In genomic region chr2:138090330-138090729, GRCh38 we compare ENCODE assay signal across 8 cellular contexts.
DNase-seq lines count a peak whose midpoint lies in the region; ATAC-seq and TF ChIP-seq lines count a peak whose summit lies in the region.

No MANE protein-coding gene starts in this region.

- TF ChIP-seq POLR2A in suprapubic skin (IDR thresholded peaks at IDR 0.05), result no peak

- H3K4me1 ChIP-seq in RWPE2 (ENCODE audit: insufficient read depth, poor library complexity, severe bottlenecking), result peaks cover 8% of the 10 kb centered on the region
- peaks cover 3% of the 10 kb centered on the region for H3K4me1 ChIP-seq in suprapubic skin

- ATAC-seq in GM21367 (IDR thresholded peaks at IDR 0.05; ENCODE audit: unreplicated experiment) (peak; percentile 73), RWPE2 (ENCODE audit: low read depth) (peak; percentile 84)

- H3K4me3 ChIP-seq in RWPE2 (ENCODE audit: severe bottlenecking) (no peak overlapping the region), suprapubic skin (no peak overlapping the region)

- TF ChIP-seq CTCF in RWPE2 (IDR thresholded peaks at IDR 0.05; ENCODE audit: poor library complexity, severe bottlenecking) (peak; percentile 74), suprapubic skin (IDR thresholded peaks at IDR 0.05) (peak; percentile 53 to 73)

- no peak for TF ChIP-seq EP300 in suprapubic skin (IDR thresholded peaks at IDR 0.05)

- H3K27ac ChIP-seq in RWPE2 (ENCODE audit: poor library complexity, severe bottlenecking), result no peak overlapping the region
- H3K27ac ChIP-seq in suprapubic skin, result no peak overlapping the region

- 61% methylated on average over 1 of the region's 1 CpG for WGBS in suprapubic skin

- H3K27me3 ChIP-seq in RWPE2 (ENCODE audit: insufficient read depth, poor library complexity, severe bottlenecking) (no peaks in the 10 kb centered on the region), suprapubic skin (no peaks in the 10 kb centered on the region)

- DNase-seq in DMS53 (lab: John Stamatoyannopoulos, UW), result peak; percentile 67
- peak; percentile 6 for DNase-seq in HuH-7 (ENCODE audit: low spot score)
- DNase-seq in RWPE2 (ENCODE audit: low spot score), result no peak
- peak; percentile 34 for DNase-seq in glomerular endothelial cell (ENCODE audit: extremely low read depth, low read depth, low spot score)
- no peak for DNase-seq in suprapubic skin (ENCODE audit: low spot score in 2 of 2)
- DNase-seq in activated gamma-delta T cell (lab: John Stamatoyannopoulos, UW), result no peak
- DNase-seq in NCI-H510A (lab: John Stamatoyannopoulos, UW), result no peak

- H3K36me3 ChIP-seq in RWPE2 (ENCODE audit: low read depth), result no peaks in the 10 kb centered on the region
- H3K36me3 ChIP-seq in suprapubic skin, result no peaks in the 10 kb centered on the region

- no peaks in the 10 kb centered on the region for H3K9me3 ChIP-seq in RWPE2 (ENCODE audit: severe bottlenecking)
- H3K9me3 ChIP-seq in suprapubic skin, result no peaks in the 10 kb centered on the region

Comparison
In these comparisons a context has a peak if more than half of its experiments do, and no peak if none do; other contexts are left out.
1. DNase-seq: peak in DMS53 (single experiment), HuH-7 (single experiment) and glomerular endothelial cell (single experiment); none in RWPE2 (single experiment), suprapubic skin (0 of 2), activated gamma-delta T cell (single experiment) and NCI-H510A (single experiment).